ENCODE assay signal across 18 cellular contexts in genomic region chr17:66268247-66268927, GRCh38. TPM values are rescaled to one million over a fixed set of nuclear protein-coding genes. Genes with fewer than 3 reads are reported as not detected.
DNase-seq lines count a peak whose midpoint lies in the region; ATAC-seq, FAIRE-seq and TF ChIP-seq lines count a peak whose summit lies in the region.
"Had no signal": no experiment of that assay in that cellular context is flagged by ENCODE, and none has a peak within 500 bp of the region (broad histone marks: within the 10 kb centered on the region; RNA-seq: fewer than 3 reads in every experiment).

No MANE protein-coding gene starts in this region.

- H3K4me3 Mint-ChIP-seq in activated T-helper 2 cell treated with anti-CD3 and anti-CD28 coated beads, Interferon-gamma antibody, Interleukin-2, Interleukin-4, amounts not matched to agents 10 μg/mL and 5 μg/mL and 100 μg/mL, durations not matched to agents 14 hours and 24 hours and 36 hours (ENCODE audit: low read depth), result no peak overlapping the region
- H3K4me3 Mint-ChIP-seq: endodermal cell, IgD-negative memory B cell had no signal

- H3K9me2 ChIP-seq in MM.1S (replicated peaks; ENCODE audit: insufficient read depth, low read length), result no peaks in the 10 kb centered on the region
- H3K9me2 ChIP-seq in Karpas-422 (replicated peaks; ENCODE audit: insufficient read depth, low read length), result no peaks in the 10 kb centered on the region

- POLR2A ChIA-PET in A549 (lab: Yijun Ruan, JAX), result no interaction called here

- H3K4me3 ChIP-seq in A549, result no peak overlapping the region
- H3K4me3 ChIP-seq in bronchial epithelial cell (ENCODE audit: low read depth, low read length), result no peak overlapping the region
- no peak overlapping the region for H3K4me3 ChIP-seq in MM.1S (ENCODE audit: low read length)
- no peak overlapping the region for H3K4me3 ChIP-seq in Karpas-422 (ENCODE audit: low read length)

- no peaks in the 10 kb centered on the region for H3K36me3 Mint-ChIP-seq in activated T-helper 2 cell treated with anti-CD3 and anti-CD28 coated beads, Interferon-gamma antibody, Interleukin-2, Interleukin-4, amounts not matched to agents 10 μg/mL and 5 μg/mL and 100 μg/mL, durations not matched to agents 14 hours and 24 hours and 36 hours (ENCODE audit: low read depth)
- H3K36me3 Mint-ChIP-seq: IgD-negative memory B cell had no signal

- intact Hi-C loops in activated T-helper 2 cell treated with anti-CD3 and anti-CD28 coated beads, Interferon-gamma antibody, Interleukin-2, Interleukin-4, amounts not matched to agents 10 μg/mL and 5 μg/mL and 100 μg/mL, durations not matched to agents 14 hours and 24 hours and 36 hours (cut with micrococcal nuclease), result no loop called here

- CTCF ChIA-PET in A549 (lab: Yijun Ruan, JAX), result interaction anchor here (1.0 to 4.9 kb wide), 7 partner anchors 8 to 357 kb away, joined by 3 to 31 read pairs (median 3); no protein-coding TSS in a partner anchor

- ATAC-seq in A549, result peak; percentile 40 to 60; a peak in 5 of 6 replicates
- no peak for ATAC-seq in GM19351 (IDR thresholded peaks at IDR 0.05; ENCODE audit: unreplicated experiment)

- H3K4me1 ChIP-seq in A549, result peaks cover 28% of the 10 kb centered on the region
- no peaks in the 10 kb centered on the region for H3K4me1 ChIP-seq in MM.1S (ENCODE audit: low read length)
- H3K4me1 ChIP-seq in Karpas-422 (ENCODE audit: low read length), result no peaks in the 10 kb centered on the region

- no peak for FAIRE-seq in A549 (lab: Jason Lieb, UNC)
- no peak for FAIRE-seq in bronchial epithelial cell (lab: Jason Lieb, UNC)
- FAIRE-seq: A204.1 had no signal

- H3K27me3 ChIP-seq in bronchial epithelial cell (ENCODE audit: control insufficient read depth, insufficient read depth, low read length) (no peaks in the 10 kb centered on the region), MM.1S (replicated peaks; ENCODE audit: insufficient read depth, low read length) (no peaks in the 10 kb centered on the region), Karpas-422 (ENCODE audit: low read length) (no peaks in the 10 kb centered on the region; the same call in 1 of the 2 replicates)

- TF ChIP-seq CTCF in A549 (IDR thresholded peaks at IDR 0.05) (no peak), bronchial epithelial cell (IDR thresholded peaks at IDR 0.05; ENCODE audit: insufficient read depth, low read length, severe bottlenecking) (no peak), MM.1S (IDR thresholded peaks at IDR 0.05; ENCODE audit: low read length) (no peak)

- peaks cover 14% of the 10 kb centered on the region for H3K4me1 Mint-ChIP-seq in activated T-helper 2 cell treated with anti-CD3 and anti-CD28 coated beads, Interferon-gamma antibody, Interleukin-2, Interleukin-4, amounts not matched to agents 10 μg/mL and 5 μg/mL and 100 μg/mL, durations not matched to agents 14 hours and 24 hours and 36 hours (ENCODE audit: low read depth)
- H3K4me1 Mint-ChIP-seq: IgD-negative memory B cell had no signal

- H3K9ac ChIP-seq in MM.1S (ENCODE audit: low read length) (no peak overlapping the region), Karpas-422 (ENCODE audit: low read length) (no peak overlapping the region)

- H3K4me2 ChIP-seq in A549 (peak overlapping the region; percentile 36), MM.1S (ENCODE audit: low read depth, low read length) (no peak overlapping the region), Karpas-422 (ENCODE audit: low read depth, low read length, poor library complexity, severe bottlenecking) (no peak overlapping the region)

- no peak overlapping the region for H2AFZ ChIP-seq in MM.1S (ENCODE audit: low read length)
- no peak overlapping the region for H2AFZ ChIP-seq in Karpas-422 (ENCODE audit: low read length)

- DNase-seq in A549 (ENCODE audit: low read depth in 1 of 2, low spot score in 1 of 2) (no peak), LHCN-M2 (ENCODE audit: low read depth) (peak; percentile 67), bronchial epithelial cell (ENCODE audit: low read depth) (peak; percentile 56), iris pigment epithelial cell (ENCODE audit: low read depth) (peak; percentile 84), MM.1S (no peak), Karpas-422 (no peak)
- no peak for DNase-seq in activated T-helper 2 cell treated with anti-CD3 and anti-CD28 coated beads, Interferon-gamma antibody, Interleukin-2, Interleukin-4, amounts not matched to agents 10 μg/mL and 5 μg/mL and 100 μg/mL, durations not matched to agents 14 hours and 24 hours and 36 hours (ENCODE audit: low spot score)
- DNase-seq: activated CD4-positive, alpha-beta T cell treated with anti-CD3 and anti-CD28 coated beads for 48 hours; activated T-cell treated with anti-CD3 and anti-CD28 coated beads, Interleukin-2, amount 50 U/mL, for 48 hours; aorta; endodermal cell; NCI-H1417 treated with DMSO at 0.1 percent for 48 hours; NCI-H524 treated with DMSO at 0.1 percent for 48 hours; T-helper 2 cell had no signal

- H3K27ac Mint-ChIP-seq in activated T-helper 2 cell treated with anti-CD3 and anti-CD28 coated beads, Interferon-gamma antibody, Interleukin-2, Interleukin-4, amounts not matched to agents 10 μg/mL and 5 μg/mL and 100 μg/mL, durations not matched to agents 14 hours and 24 hours and 36 hours, result no peak overlapping the region
- H3K27ac Mint-ChIP-seq: endodermal cell had no signal

- no peaks in the 10 kb centered on the region for H3K9me3 Mint-ChIP-seq in activated T-helper 2 cell treated with anti-CD3 and anti-CD28 coated beads, Interferon-gamma antibody, Interleukin-2, Interleukin-4, amounts not matched to agents 10 μg/mL and 5 μg/mL and 100 μg/mL, durations not matched to agents 14 hours and 24 hours and 36 hours

- TF ChIP-seq POLR2A in A549 (IDR thresholded peaks at IDR 0.05; ENCODE audit: low read length), result no peak

- peaks cover 13% of the 10 kb centered on the region for H3K9me3 ChIP-seq in A549
- no peaks in the 10 kb centered on the region for H3K9me3 ChIP-seq in MM.1S (replicated peaks; ENCODE audit: insufficient read depth, low read length)
- peaks cover 11% of the 10 kb centered on the region for H3K9me3 ChIP-seq in Karpas-422 (ENCODE audit: low read length)

- no peaks in the 10 kb centered on the region for H3F3A ChIP-seq in MM.1S (ENCODE audit: insufficient read depth, low read length)

- TF ChIP-seq EP300 in A549 (IDR thresholded peaks at IDR 0.05), result no peak

- peaks cover 4% of the 10 kb centered on the region for H3K27me3 Mint-ChIP-seq in activated T-helper 2 cell treated with anti-CD3 and anti-CD28 coated beads, Interferon-gamma antibody, Interleukin-2, Interleukin-4, amounts not matched to agents 10 μg/mL and 5 μg/mL and 100 μg/mL, durations not matched to agents 14 hours and 24 hours and 36 hours (ENCODE audit: low read depth)

- no peak for TF ChIP-seq RAD21 in A549 (conservative IDR thresholded peaks at IDR 0.05 in 1 of 2, IDR thresholded peaks at IDR 0.05 in 1 of 2)

- H3K27ac ChIP-seq in A549, result peak overlapping the region; percentile 34 to 78
- no peak overlapping the region for H3K27ac ChIP-seq in MM.1S (ENCODE audit: low read length)
- H3K27ac ChIP-seq in Karpas-422 (ENCODE audit: low read length), result no peak overlapping the region

- H3K79me2 ChIP-seq in MM.1S (ENCODE audit: low read length) (no peaks in the 10 kb centered on the region), Karpas-422 (ENCODE audit: low read length) (no peaks in the 10 kb centered on the region)

- H4K20me1 ChIP-seq in MM.1S (ENCODE audit: insufficient read depth, low read length) (no peaks in the 10 kb centered on the region), Karpas-422 (ENCODE audit: insufficient read depth, low read depth, low read length) (no peaks in the 10 kb centered on the region)

- WGBS in A549 (ENCODE audit: missing lambda C conversion rate), result 56% methylated on average over 8 of the region's 8 CpGs

- H3K36me3 ChIP-seq in bronchial epithelial cell (ENCODE audit: control insufficient read depth, insufficient read depth, low read length), result no peaks in the 10 kb centered on the region
- H3K36me3 ChIP-seq in MM.1S (replicated peaks; ENCODE audit: insufficient read depth, low read length), result no peaks in the 10 kb centered on the region
- H3K36me3 ChIP-seq in Karpas-422 (ENCODE audit: insufficient read depth, low read length), result no peaks in the 10 kb centered on the region

TF ChIP-seq in A549, 52 proteins besides CTCF, POLR2A, EP300 and RAD21 (continues in another document):
- TF ChIP-seq, protein P1, sequence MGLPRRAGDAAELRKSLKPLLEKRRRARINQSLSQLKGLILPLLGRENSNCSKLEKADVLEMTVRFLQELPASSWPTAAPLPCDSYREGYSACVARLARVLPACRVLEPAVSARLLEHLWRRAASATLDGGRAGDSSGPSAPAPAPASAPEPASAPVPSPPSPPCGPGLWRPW (IDR thresholded peaks at IDR 0.05), result no peak
- TF ChIP-seq HEYL (CRISPR knock-in tag; IDR thresholded peaks at IDR 0.05), result no peak
- TF ChIP-seq FOSL2 (IDR thresholded peaks at IDR 0.05), result no peak
- peak; percentile 52 for TF ChIP-seq FOSL2 (CRISPR knock-in tag; IDR thresholded peaks at IDR 0.05)
- peak; percentile 16 for TF ChIP-seq MAFK (IDR thresholded peaks at IDR 0.05; ENCODE audit: partially characterized antibody)

RNA-seq across cellular contexts. Expression of gene PRKCA, which starts 34.0 kb away (rescaled TPM):
- polyA plus RNA-seq in A549 (2011; rRNA removed) (65.0 and 79.7 TPM in 2 replicates), A549 (2017; fragmentation: RNase III; extraction: RNeasy Plus Mini Kit Qiagen cat#74134 plus additional on column Dnase treatment) (28.1 to 28.8 TPM (median 28.1 TPM) in 3 replicates)
- 22.5 and 28.8 TPM in 2 replicates for polyA plus RNA-seq in A549 (2012; cell fraction: cytosol; rRNA removed)
- 33.6 and 40.4 TPM in 2 replicates for polyA plus RNA-seq in A549 (2012; cell fraction: nucleus; rRNA removed)
- 66.8 and 80.3 TPM in 2 replicates for polyA minus RNA-seq in A549 (2011; rRNA and poly(A)+ RNA removed)
- total RNA-seq in LHCN-M2 (2014; rRNA removed) (24.0 and 26.8 TPM in 2 replicates), bronchial epithelial cell (3.1 and 4.7 TPM in 2 replicates)
- polyA plus RNA-seq in LHCN-M2 (2012), result 20.3 TPM
- 4.3 and 4.4 TPM in 2 replicates for total RNA-seq in Karpas-422 (2014; rRNA removed; shearing (Covaris generic); ENCODE audit: low replicate concordance)
- total RNA-seq in activated T-helper 2 cell treated with anti-CD3 and anti-CD28 coated beads, Interferon-gamma antibody, Interleukin-2, Interleukin-4, amounts not matched to agents 10 μg/mL and 5 μg/mL and 100 μg/mL, durations not matched to agents 14 hours and 24 hours and 36 hours, result 268 and 272 TPM in 2 replicates

RNA-seq across cellular contexts. Expression of gene APOH, which starts 39.2 kb away (rescaled TPM):
- 26.1 and 39.6 TPM in 2 replicates for polyA plus RNA-seq in A549 (2011; rRNA removed)
- 2.7 and 3.2 TPM in 2 replicates for polyA plus RNA-seq in A549 (2012; cell fraction: cytosol; rRNA removed)
- 2.4 and 3.0 TPM in 2 replicates for polyA plus RNA-seq in A549 (2012; cell fraction: nucleus; rRNA removed)
- 5.7 to 6.9 TPM (median 6.9 TPM) in 3 replicates for polyA plus RNA-seq in A549 (2017; fragmentation: RNase III; extraction: RNeasy Plus Mini Kit Qiagen cat#74134 plus additional on column Dnase treatment)
- polyA minus RNA-seq in A549 (2011; rRNA and poly(A)+ RNA removed), result 7.3 and 11.0 TPM in 2 replicates
- total RNA-seq in LHCN-M2 (2014; rRNA removed), result not detected in 2 replicates
- not detected for polyA plus RNA-seq in LHCN-M2 (2012)
- under 0.01 TPM in 1 of 2 replicates, not detected in the other for total RNA-seq in bronchial epithelial cell
- not detected in 2 replicates for total RNA-seq in Karpas-422 (2014; rRNA removed; shearing (Covaris generic); ENCODE audit: low replicate concordance)
- total RNA-seq in activated T-helper 2 cell treated with anti-CD3 and anti-CD28 coated beads, Interferon-gamma antibody, Interleukin-2, Interleukin-4, amounts not matched to agents 10 μg/mL and 5 μg/mL and 100 μg/mL, durations not matched to agents 14 hours and 24 hours and 36 hours, result not detected in 2 replicates
- total RNA-seq: aorta, endodermal cell, lung microvascular endothelial cell had no signal
- polyA plus RNA-seq: IgD-negative memory B cell had no signal

Comparison
In these comparisons a context has a peak if more than half of its experiments do, and no peak if none do; other contexts are left out.
1. DNase-seq: peak in LHCN-M2 (single experiment), bronchial epithelial cell (single experiment) and iris pigment epithelial cell (single experiment); none in A549 (0 of 2), MM.1S (single experiment), Karpas-422 (single experiment) and activated T-helper 2 cell treated with anti-CD3 and anti-CD28 coated beads, Interferon-gamma antibody, Interleukin-2, Interleukin-4, amounts not matched to agents 10 μg/mL and 5 μg/mL and 100 μg/mL, durations not matched to agents 14 hours and 24 hours and 36 hours (single experiment).
2. H3K27ac ChIP-seq: peak in A549 (2 of 2); none in MM.1S (single experiment) and Karpas-422 (single experiment).